ENCODE assay signal across 8 cellular contexts in genomic region chr4:143558823-143559756, GRCh38. TPM values are rescaled to one million over a fixed set of nuclear protein-coding genes. Genes with fewer than 3 reads are reported as not detected.
DNase-seq lines count a peak whose midpoint lies in the region; ATAC-seq, FAIRE-seq and TF ChIP-seq lines count a peak whose summit lies in the region.

No MANE protein-coding gene starts in this region.

- no peak overlapping the region for H2AFZ ChIP-seq in K562 (ENCODE audit: low read depth, low read length)

- no peak for TF ChIP-seq POLR2A in K562 (conservative IDR thresholded peaks at IDR 0.05)

- H3K4me3 ChIP-seq in MG63 (peak overlapping the region; percentile 22), K562 (no peak overlapping the region), iPS-11a (ENCODE audit: low read depth, low read length) (peak overlapping the region; percentile 55), skeletal muscle cell (ENCODE audit: low read depth, low read length) (peak overlapping the region; percentile 56)

- POLR2A ChIA-PET in K562 (lab: Yijun Ruan, JAX): interaction anchor here (1.4 kb wide), 1 partner anchor 13 kb away, joined by 6 read pairs; no protein-coding TSS in a partner anchor

- intact Hi-C loops in K562 (cut with micrococcal nuclease): no loop called here

- CTCF ChIA-PET in K562 (lab: Yijun Ruan, JAX; ENCODE audit: low intra/inter-chr PET ratio): interaction anchor here (0.6 kb wide), 1 partner anchor 8 kb away, joined by 3 read pairs; no protein-coding TSS in a partner anchor

- in situ Hi-C loops in K562 (cut with MboI): no loop called here

- H3K27me3 ChIP-seq in MG63 (no peaks in the 10 kb centered on the region), K562 (ENCODE audit: control insufficient read depth in 2 of 2, insufficient read depth in 2 of 2, low read length in 2 of 2) (no peaks in the 10 kb centered on the region)

- no peak for FAIRE-seq in K562 (lab: Jason Lieb, UNC)

- no peak overlapping the region for H3K27ac ChIP-seq in K562 (ENCODE audit: extremely low read depth, low read depth, low read length)

- DNase-seq in ELR (ENCODE audit: low read depth) (peak; percentile 57), MG63 (peak; percentile 11), T1000 (lab: John Stamatoyannopoulos, UW) (peak; percentile 2), K562 (ENCODE audit: extremely low read depth in 1 of 4, low spot score in 3 of 4) (peak in 2 of 4 experiments; percentile 16 to 19), skeletal muscle cell (ENCODE audit: low read depth) (peak; percentile 9), MV-4-11 (lab: John Stamatoyannopoulos, UW) (no peak)

- H3K36me3 ChIP-seq in MG63 (no peaks in the 10 kb centered on the region), K562 (ENCODE audit: control insufficient read depth, insufficient read depth, low read length) (peaks cover 7% of the 10 kb centered on the region; the same call in 1 of the 3 replicates)

- no peaks in the 10 kb centered on the region for H3K79me2 ChIP-seq in K562 (ENCODE audit: control insufficient read depth, insufficient read depth, low read length)

- H3K9me3 ChIP-seq in MG63 (no peaks in the 10 kb centered on the region), K562 (replicated peaks; ENCODE audit: control insufficient read depth, insufficient read depth, low read depth, low read length) (no peaks in the 10 kb centered on the region)

- TF ChIP-seq EP300 in K562 (IDR thresholded peaks at IDR 0.05; ENCODE audit: low read length): no peak; the same call in 1 of the 2 replicates

- no peaks in the 10 kb centered on the region for H3K4me1 ChIP-seq in K562 (replicated peaks in 1 of 2; ENCODE audit: control insufficient read depth in 2 of 2, insufficient read depth in 2 of 2, low read length in 2 of 2)

- no peaks in the 10 kb centered on the region for H3K9me1 ChIP-seq in K562 (ENCODE audit: control insufficient read depth, insufficient read depth, low read length)

- no peak overlapping the region for H3K9ac ChIP-seq in K562 (ENCODE audit: insufficient read depth in 1 of 2, low read depth in 2 of 2, low read length in 2 of 2)

- TF ChIP-seq CTCF in K562 (IDR thresholded peaks at IDR 0.05 in 2 of 3, conservative IDR thresholded peaks at IDR 0.05 in 1 of 3; ENCODE audit: insufficient read depth in 2 of 3, low read depth in 1 of 3, low read length in 3 of 3): peak; percentile 10 to 56 (median 26); a peak in 3 of 6 replicates

- WGBS in K562 (ENCODE audit: insufficient coverage, low coverage, missing lambda C conversion rate): 82% methylated on average over 35 of the region's 57 CpGs

- no peaks in the 10 kb centered on the region for H4K20me1 ChIP-seq in K562 (replicated peaks; ENCODE audit: control insufficient read depth, insufficient read depth, low read length)

- BruUV-seq in K562 (replicated peaks; lab: Mats Ljungman, UMichigan): no TSS peak

- ATAC-seq in GM21786 (IDR thresholded peaks at IDR 0.05; ENCODE audit: unreplicated experiment) (peak; percentile 78), K562 (peak; percentile 61)

- no peak overlapping the region for H3K4me2 ChIP-seq in K562 (ENCODE audit: insufficient read depth, low read length)

- peak in 1 of 2 experiments; percentile 30; a peak in 1 of 4 replicates for TF ChIP-seq RAD21 in K562 (CRISPR knock-in tag; conservative IDR thresholded peaks at IDR 0.05 in 1 of 2, IDR thresholded peaks at IDR 0.05 in 1 of 2)

TF ChIP-seq in K562, 482 proteins besides CTCF, POLR2A, EP300 and RAD21:
- TF ChIP-seq TRIM24 (IDR thresholded peaks at IDR 0.05) (peak in 1 of 2 experiments; percentile 41; a peak in 1 of 4 replicates), ZNF384 (IDR thresholded peaks at IDR 0.05; ENCODE audit: low read depth, low read length) (peak; percentile 63; the same call in 1 of the 2 replicates), CBFA2T2 (conservative IDR thresholded peaks at IDR 0.05) (peak; percentile 51), TFAP4 (CRISPR knock-in tag; IDR thresholded peaks at IDR 0.05; ENCODE audit: borderline replicate concordance) (no peak), ZBTB33 (CRISPR knock-in tag; IDR thresholded peaks at IDR 0.05) (peak; percentile 68), ZNF436 (CRISPR knock-in tag; IDR thresholded peaks at IDR 0.05) (no peak), TEAD4 (IDR thresholded peaks at IDR 0.05; ENCODE audit: low read length) (peak; percentile 34), TEAD4 (CRISPR knock-in tag; IDR thresholded peaks at IDR 0.05; ENCODE audit: borderline replicate concordance) (no peak), ARID1B (IDR thresholded peaks at IDR 0.05) (peak; percentile 52), CBFA2T3 (IDR thresholded peaks at IDR 0.05) (peak; percentile 68), TAL1 (IDR thresholded peaks at IDR 0.05) (peak; percentile 55), GABPB1 (CRISPR knock-in tag; IDR thresholded peaks at IDR 0.05) (no peak), TCF3 (CRISPR knock-in tag; IDR thresholded peaks at IDR 0.05) (peak; percentile 44)

RNA-seq across cellular contexts. Expression of gene SMARCA5, which starts 45.6 kb away (rescaled TPM):
- 16.6 and 22.5 TPM in 2 replicates for total RNA-seq in MG63 (2014; rRNA removed; shearing (Covaris generic); ENCODE audit: low replicate concordance)
- 19.4 and 76.5 TPM in 2 replicates for total RNA-seq in K562 (2011; cell fraction: chromatin; rRNA removed; ENCODE audit: low replicate concordance)
- 6.5 and 9.9 TPM in 2 replicates for total RNA-seq in K562 (2011; cell fraction: nucleolus; rRNA removed)
- total RNA-seq in K562 (2011; cell fraction: nucleoplasm; rRNA removed): 15.4 and 27.3 TPM in 2 replicates
- 32.1 and 34.6 TPM in 2 replicates for total RNA-seq in K562 (2014; rRNA removed)
- 57.8 and 61.6 TPM in 2 replicates for total RNA-seq in K562 (2014; rRNA removed; fragmentation: Illumina TruSeq; extraction: Trizol)
- 48.0 and 50.4 TPM in 2 replicates for total RNA-seq in K562 (2015; rRNA removed; fragmentation: Illumina TruSeq; extraction: Trizol)
- total RNA-seq in K562 (2021): 43.3 and 46.1 TPM in 2 replicates
- polyA plus RNA-seq in K562 (2011; rRNA removed): 18.2 and 25.8 TPM in 2 replicates
- 6.8 and 8.0 TPM in 2 replicates for polyA plus RNA-seq in K562 (2011; cell fraction: cytosol; rRNA removed)
- polyA plus RNA-seq in K562 (2011; cell fraction: nucleus; rRNA removed): 9.8 and 10.1 TPM in 2 replicates
- 31.0 and 55.8 TPM in 2 replicates for polyA plus RNA-seq in K562 (2012)
- polyA plus RNA-seq in K562 (2014; fragmentation: Illumina TruSeq; extraction: Trizol): 35.1 and 39.7 TPM in 2 replicates
- polyA plus RNA-seq in K562 (2014; fragmentation: Nextera tagmentation; extraction: Ambion mirVana): 10 to 100 TPM; 21.6 to 23.1 TPM
- 26.5 and 31.6 TPM in 2 replicates for polyA plus RNA-seq in K562 (2014; rRNA removed)
- polyA minus RNA-seq in K562 (2011; rRNA and poly(A)+ RNA removed): 55.9 and 65.5 TPM in 2 replicates
- polyA minus RNA-seq in K562 (2011; cell fraction: cytosol; rRNA and poly(A)+ RNA removed): 23.4 and 27.0 TPM in 2 replicates
- 21.0 and 37.7 TPM in 2 replicates for polyA minus RNA-seq in K562 (2011; cell fraction: nucleus; rRNA and poly(A)+ RNA removed)
